8 cellular contexts compared by ENCODE assay signal in genomic region chr7:74084722-74085578, GRCh38. TPM values are rescaled to one million over a fixed set of nuclear protein-coding genes. Genes with fewer than 3 reads are reported as not detected.
DNase-seq lines count a peak whose midpoint lies in the region; ATAC-seq, FAIRE-seq and TF ChIP-seq lines count a peak whose summit lies in the region.

No MANE protein-coding gene starts in this region.

- H3K9ac ChIP-seq in K562 (ENCODE audit: insufficient read depth in 1 of 2, low read depth in 2 of 2, low read length in 2 of 2): peak overlapping the region; percentile 74 to 92

- no peak for TF ChIP-seq RAD21 in K562 (CRISPR knock-in tag; conservative IDR thresholded peaks at IDR 0.05 in 1 of 2, IDR thresholded peaks at IDR 0.05 in 1 of 2)

- peaks cover 12% of the 10 kb centered on the region for H3K79me2 ChIP-seq in K562 (ENCODE audit: control insufficient read depth, insufficient read depth, low read length)

- H3K27ac ChIP-seq in K562 (ENCODE audit: extremely low read depth, low read depth, low read length): peak overlapping the region; percentile 84; the same call in 2 of the 3 replicates
- H3K27ac ChIP-seq in lower lobe of right lung: no peak overlapping the region
- H3K27ac ChIP-seq in vagina: peak overlapping the region; percentile 86

- peak overlapping the region; percentile 83 for H3K4me2 ChIP-seq in K562 (ENCODE audit: insufficient read depth, low read length)

- no TSS peak for BruUV-seq in K562 (replicated peaks; lab: Mats Ljungman, UMichigan)

- 71% methylated on average over 6 of the region's 6 CpGs for WGBS in K562 (ENCODE audit: insufficient coverage, low coverage, missing lambda C conversion rate)

- H3K9me3 ChIP-seq in K562 (replicated peaks; ENCODE audit: control insufficient read depth, insufficient read depth, low read depth, low read length) (no peaks in the 10 kb centered on the region), lower lobe of right lung (no peaks in the 10 kb centered on the region), vagina (no peaks in the 10 kb centered on the region)

- CTCF ChIA-PET in K562 (lab: Yijun Ruan, JAX; ENCODE audit: low intra/inter-chr PET ratio): no interaction called here

- H2AFZ ChIP-seq in K562 (ENCODE audit: low read depth, low read length): peak overlapping the region; percentile 88

- POLR2A ChIA-PET in K562 (lab: Yijun Ruan, JAX): interaction anchor here (1.3 to 2.0 kb wide), 2 partner anchors 8 to 12 kb away, joined by 6 to 10 read pairs; no protein-coding TSS in a partner anchor

- no peak for TF ChIP-seq EP300 in K562 (IDR thresholded peaks at IDR 0.05; ENCODE audit: low read length)

- peak; percentile 29 for FAIRE-seq in K562 (lab: Jason Lieb, UNC)

- no peaks in the 10 kb centered on the region for H4K20me1 ChIP-seq in K562 (replicated peaks; ENCODE audit: control insufficient read depth, insufficient read depth, low read length)

- intact Hi-C loops in Right ventricle myocardium inferior (cut with DNase I): no loop called here
- intact Hi-C loops in Right ventricle myocardium superior (cut with DNase I): loop anchor here (5.0 kb wide), 1 partner anchor 97 kb away; no protein-coding TSS in a partner anchor
- intact Hi-C loops in K562 (cut with micrococcal nuclease): loop anchor here (5.0 kb wide), 1 partner anchor 87 kb away; the partner anchor contains the start of gene EIF4H
- intact Hi-C loops in lower lobe of right lung (cut with DNase I): no loop called here
- intact Hi-C loops in vagina (cut with DNase I): loop anchor here (10.0 kb wide), 1 partner anchor 90 kb away; the partner anchor contains the start of gene EIF4H

- peak; percentile 65 for DNase-seq in Right ventricle myocardium inferior (ENCODE audit: missing footprints)
- no peak for DNase-seq in Right ventricle myocardium superior
- peak in 1 of 4 experiments; percentile 8 for DNase-seq in K562 (ENCODE audit: extremely low read depth in 1 of 4, low spot score in 3 of 4)
- DNase-seq in lower lobe of right lung: no peak
- no peak for DNase-seq in vagina (ENCODE audit: extremely low spot score in 2 of 2)
- no peak for DNase-seq in activated CD8-positive, alpha-beta memory T cell treated with anti-CD3 and anti-CD28 coated beads for 24 hours
- DNase-seq in SW480 (ENCODE audit: low spot score): no peak

- TF ChIP-seq CTCF in K562 (IDR thresholded peaks at IDR 0.05 in 2 of 3, conservative IDR thresholded peaks at IDR 0.05 in 1 of 3; ENCODE audit: insufficient read depth in 2 of 3, low read depth in 1 of 3, low read length in 3 of 3): no peak
- TF ChIP-seq CTCF in lower lobe of right lung (IDR thresholded peaks at IDR 0.05): no peak
- TF ChIP-seq CTCF in vagina (IDR thresholded peaks at IDR 0.05): no peak

- H3K9me1 ChIP-seq in K562 (ENCODE audit: control insufficient read depth, insufficient read depth, low read length): no peaks in the 10 kb centered on the region

- ATAC-seq in Right ventricle myocardium inferior (no peak), Right ventricle myocardium superior (ENCODE audit: poor library complexity) (no peak), K562 (no peak), lower lobe of right lung (peak in 1 of 2 donors; percentile 3), GM19463 (IDR thresholded peaks at IDR 0.05; ENCODE audit: unreplicated experiment) (no peak)

- H3K4me1 ChIP-seq in K562 (replicated peaks in 1 of 2; ENCODE audit: control insufficient read depth in 2 of 2, insufficient read depth in 2 of 2, low read length in 2 of 2) (peaks cover 8 to 27% of the 10 kb centered on the region in 2 experiments; a peak in 4 of 5 replicates), lower lobe of right lung (peaks cover 19% of the 10 kb centered on the region), vagina (peaks cover 23% of the 10 kb centered on the region)

- peak overlapping the region; percentile 72 for H3K4me3 ChIP-seq in K562
- H3K4me3 ChIP-seq in lower lobe of right lung: peak overlapping the region; percentile 70
- H3K4me3 ChIP-seq in vagina: peak overlapping the region; percentile 71 to 99

- TF ChIP-seq POLR2A in K562 (conservative IDR thresholded peaks at IDR 0.05) (no peak), vagina (IDR thresholded peaks at IDR 0.05) (no peak)

- in situ Hi-C loops in K562 (cut with MboI): no loop called here

- H3K36me3 ChIP-seq in K562 (ENCODE audit: control insufficient read depth, insufficient read depth, low read length): peaks cover 31% of the 10 kb centered on the region; the same call in 2 of the 3 replicates
- peaks cover 4% of the 10 kb centered on the region for H3K36me3 ChIP-seq in lower lobe of right lung
- peaks cover 0 to 9% of the 10 kb centered on the region in 2 donors for H3K36me3 ChIP-seq in vagina

- H3K27me3 ChIP-seq in K562 (ENCODE audit: control insufficient read depth in 2 of 2, insufficient read depth in 2 of 2, low read length in 2 of 2) (no peaks in the 10 kb centered on the region), lower lobe of right lung (ENCODE audit: low read depth) (no peaks in the 10 kb centered on the region), vagina (no peaks in the 10 kb centered on the region)

TF ChIP-seq in K562, 482 proteins besides CTCF, POLR2A, EP300 and RAD21 (continues in another document):
- TF ChIP-seq SIRT6 (IDR thresholded peaks at IDR 0.05; ENCODE audit: low read depth, low read length): no peak

RNA-seq across cellular contexts. Expression of gene LIMK1, which starts 1.3 kb away (rescaled TPM):
- total RNA-seq in Right ventricle myocardium inferior (8.7 TPM), Right ventricle myocardium superior (8.6 TPM), K562 (2014; rRNA removed) (21.1 and 23.1 TPM in 2 replicates), K562 (2014; rRNA removed; fragmentation: Illumina TruSeq; extraction: Trizol) (5.1 and 6.4 TPM in 2 replicates), K562 (2015; rRNA removed; fragmentation: Illumina TruSeq; extraction: Trizol) (15.0 and 16.0 TPM in 2 replicates), K562 (2021) (29.0 and 30.0 TPM in 2 replicates), lower lobe of right lung (48.6 TPM), vagina (28.2 TPM)
- total RNA-seq in K562 (2011; cell fraction: chromatin; rRNA removed; ENCODE audit: low replicate concordance): 23.2 and 66.1 TPM in 2 replicates
- 28.6 and 29.9 TPM in 2 replicates for total RNA-seq in K562 (2011; cell fraction: nucleolus; rRNA removed)
- 24.9 and 30.2 TPM in 2 replicates for total RNA-seq in K562 (2011; cell fraction: nucleoplasm; rRNA removed)
- polyA plus RNA-seq in K562 (2011; rRNA removed) (14.3 and 17.7 TPM in 2 replicates), K562 (2014; fragmentation: Illumina TruSeq; extraction: Trizol) (24.5 and 36.9 TPM in 2 replicates), K562 (2014; fragmentation: Nextera tagmentation; extraction: Ambion mirVana) (under 1 TPM; 0.14 to 0.38 TPM), K562 (2014; rRNA removed) (15.9 and 18.1 TPM in 2 replicates)
- 17.9 and 46.8 TPM in 2 replicates for polyA plus RNA-seq in K562 (2011; cell fraction: cytosol; rRNA removed)
- polyA plus RNA-seq in K562 (2011; cell fraction: nucleus; rRNA removed): 22.4 and 50.0 TPM in 2 replicates
- 18.8 and 23.1 TPM in 2 replicates for polyA plus RNA-seq in K562 (2012)
- 6.9 and 18.5 TPM in 2 replicates for polyA minus RNA-seq in K562 (2011; rRNA and poly(A)+ RNA removed)
- 15.1 and 16.3 TPM in 2 replicates for polyA minus RNA-seq in K562 (2011; cell fraction: cytosol; rRNA and poly(A)+ RNA removed)
- polyA minus RNA-seq in K562 (2011; cell fraction: nucleus; rRNA and poly(A)+ RNA removed): 6.2 and 7.5 TPM in 2 replicates

RNA-seq across cellular contexts. Expression of gene ELN, which starts 57.0 kb away (rescaled TPM):
- 29.9 TPM for total RNA-seq in Right ventricle myocardium inferior
- 33.2 TPM for total RNA-seq in Right ventricle myocardium superior
- not detected in 2 replicates for total RNA-seq in K562 (2011; cell fraction: chromatin; rRNA removed; ENCODE audit: low replicate concordance)
- total RNA-seq in K562 (2011; cell fraction: nucleolus; rRNA removed): not detected in 2 replicates
- not detected in 2 replicates for total RNA-seq in K562 (2011; cell fraction: nucleoplasm; rRNA removed)
- not detected in 2 replicates for total RNA-seq in K562 (2014; rRNA removed)
- not detected in 2 replicates for total RNA-seq in K562 (2014; rRNA removed; fragmentation: Illumina TruSeq; extraction: Trizol)
- total RNA-seq in K562 (2015; rRNA removed; fragmentation: Illumina TruSeq; extraction: Trizol): not detected in 2 replicates
- total RNA-seq in K562 (2021): 0.20 TPM in 2 replicates
- not detected in 2 replicates for polyA plus RNA-seq in K562 (2011; rRNA removed)
- 0.01 TPM in 1 of 2 replicates, not detected in the other for polyA plus RNA-seq in K562 (2011; cell fraction: cytosol; rRNA removed)
- polyA plus RNA-seq in K562 (2011; cell fraction: nucleus; rRNA removed): not detected in 2 replicates
- polyA plus RNA-seq in K562 (2012): 0.14 TPM in 1 of 2 replicates, not detected in the other
- not detected in 2 replicates for polyA plus RNA-seq in K562 (2014; fragmentation: Illumina TruSeq; extraction: Trizol)
- not detected for polyA plus RNA-seq in K562 (2014; fragmentation: Nextera tagmentation; extraction: Ambion mirVana)
- polyA plus RNA-seq in K562 (2014; rRNA removed): not detected in 2 replicates
- not detected in 2 replicates for polyA minus RNA-seq in K562 (2011; rRNA and poly(A)+ RNA removed)
- polyA minus RNA-seq in K562 (2011; cell fraction: cytosol; rRNA and poly(A)+ RNA removed): not detected in 2 replicates
- polyA minus RNA-seq in K562 (2011; cell fraction: nucleus; rRNA and poly(A)+ RNA removed): not detected in 2 replicates
- 83.3 TPM for total RNA-seq in lower lobe of right lung
- 38.3 TPM for total RNA-seq in vagina

Comparison
In these comparisons a context has a peak if more than half of its experiments do, and no peak if none do; other contexts are left out.
1. intact Hi-C loops: an anchor here in Right ventricle myocardium superior (5.0 kb wide), K562 (5.0 kb wide) and vagina (10.0 kb wide); none called in Right ventricle myocardium inferior and lower lobe of right lung.
2. RNA of gene ELN, which starts 57.0 kb away (total RNA-seq): 83.3 TPM in lower lobe of right lung (single experiment), 38.3 TPM in vagina (single experiment), 33.2 TPM in Right ventricle myocardium superior (single experiment) and 29.9 TPM in Right ventricle myocardium inferior (single experiment); 0.20 TPM in K562; every median in the first group is over 10 times any median in the second.
3. Peak in every context shown above with its lines, with median percentiles within 50 percentile points of each other: H3K4me3 ChIP-seq.